Comparison of ENCODE assay signal across 14 cellular contexts in genomic region chr1:156151093-156151688, GRCh38. TPM values are rescaled to one million over a fixed set of nuclear protein-coding genes. Genes with fewer than 3 reads are reported as not detected.
DNase-seq lines count a peak whose midpoint lies in the region; ATAC-seq and TF ChIP-seq lines count a peak whose summit lies in the region.
"Had no signal": no experiment of that assay in that cellular context is flagged by ENCODE, and none has a peak within 500 bp of the region (broad histone marks: within the 10 kb centered on the region; RNA-seq: fewer than 3 reads in every experiment).

No MANE protein-coding gene starts in this region.

- no peak for DNase-seq in activated CD8-positive, alpha-beta T cell treated with anti-CD3 and anti-CD28 coated beads for 36 hours
- DNase-seq in activated CD8-positive, alpha-beta T cell treated with anti-CD3 and anti-CD28 coated beads, Interleukin-2, amount 10 ng/mL, durations not matched to agents 7 days and 5 days: no peak
- DNase-seq in fibroblast of peridontal ligament (ENCODE audit: extremely low read depth): peak; percentile 58
- DNase-seq in transverse colon: peak; percentile 43
- DNase-seq: 8988T, activated T-cell treated with anti-CD3 and anti-CD28 coated beads for 4 hours, NCI-H1694 treated with DMSO at 0.1 percent for 48 hours, SW 1271, testis had no signal

- ATAC-seq in activated CD8-positive, alpha-beta T cell treated with anti-CD3 and anti-CD28 coated beads for 36 hours: no peak
- no peak for ATAC-seq in activated CD8-positive, alpha-beta T cell treated with anti-CD3 and anti-CD28 coated beads, Interleukin-2, amount 10 ng/mL, durations not matched to agents 7 days and 5 days
- ATAC-seq in GM18909 (IDR thresholded peaks at IDR 0.05; ENCODE audit: poor library complexity, unreplicated experiment): no peak
- ATAC-seq in HG03135 (IDR thresholded peaks at IDR 0.05; ENCODE audit: unreplicated experiment): no peak
- no peak for ATAC-seq in GM21529 (IDR thresholded peaks at IDR 0.05; ENCODE audit: unreplicated experiment)

- CTCF ChIA-PET in activated CD8-positive, alpha-beta T cell treated with anti-CD3 and anti-CD28 coated beads for 36 hours (lab: Charles Lee): interaction anchor here (1.4 to 13.2 kb wide), 6 partner anchors 9 to 168 kb away, joined by 4 to 269 read pairs (median 9); no protein-coding TSS in a partner anchor
- CTCF ChIA-PET in activated CD8-positive, alpha-beta T cell treated with anti-CD3 and anti-CD28 coated beads, Interleukin-2, amount 10 ng/mL, durations not matched to agents 7 days and 5 days (lab: Charles Lee): interaction anchor here (0.6 to 3.4 kb wide), 6 partner anchors 9 to 353 kb away, joined by 3 to 51 read pairs (median 4); partner anchors contain the start of gene PMF1

- intact Hi-C loops in activated CD8-positive, alpha-beta T cell treated with anti-CD3 and anti-CD28 coated beads for 36 hours (cut with micrococcal nuclease): no loop called here
- intact Hi-C loops in transverse colon (cut with DNase I; ENCODE audit: low total_unique reads): no loop called here

- no peaks in the 10 kb centered on the region for H4K20me1 ChIP-seq in OCI-LY3 (ENCODE audit: insufficient read depth, low read length)

- in situ Hi-C loops in transverse colon (cut with MboI; ENCODE audit: low pct_ligation_motif_present in 1 of 4, low pct_unique_long_range_greater_than_20kb in 1 of 4, low sequenced_read_pairs in 3 of 4): no loop called here

- POLR2A ChIA-PET in activated CD8-positive, alpha-beta T cell treated with anti-CD3 and anti-CD28 coated beads for 36 hours (lab: Charles Lee): interaction anchor here (0.9 to 7.4 kb wide), 9 partner anchors 10 to 133 kb away, joined by 3 to 60 read pairs (median 4); partner anchors contain the start of genes PMF1, SLC25A44 and TMEM79
- POLR2A ChIA-PET in activated CD8-positive, alpha-beta T cell treated with anti-CD3 and anti-CD28 coated beads, Interleukin-2, amount 10 ng/mL, durations not matched to agents 7 days and 5 days (lab: Charles Lee): interaction anchor here (0.8 to 5.0 kb wide), 4 partner anchors 42 to 72 kb away, joined by 3 to 37 read pairs (median 5); partner anchors contain the start of gene PMF1

- no peak overlapping the region for H2AFZ ChIP-seq in OCI-LY3 (ENCODE audit: low read depth, low read length)
- H2AFZ ChIP-seq: hepatocyte had no signal

- H3K36me3 ChIP-seq in OCI-LY3 (replicated peaks; ENCODE audit: low read depth, low read length): no peaks in the 10 kb centered on the region
- H3K36me3 ChIP-seq in transverse colon: no peaks in the 10 kb centered on the region

- H3K27ac ChIP-seq in OCI-LY3 (ENCODE audit: low read length): peak overlapping the region; percentile 72
- peak overlapping the region in 2 of 4 donors; percentile 28 to 39 for H3K27ac ChIP-seq in transverse colon
- H3K27ac ChIP-seq: hepatocyte, testis had no signal

- H3K4me3 Mint-ChIP-seq in activated CD8-positive, alpha-beta T cell treated with anti-CD3 and anti-CD28 coated beads for 36 hours: no peak overlapping the region
- no peak overlapping the region for H3K4me3 Mint-ChIP-seq in activated CD8-positive, alpha-beta T cell treated with anti-CD3 and anti-CD28 coated beads, Interleukin-2, amount 10 ng/mL, durations not matched to agents 7 days and 5 days

- no peaks in the 10 kb centered on the region for H3K27me3 Mint-ChIP-seq in activated CD8-positive, alpha-beta T cell treated with anti-CD3 and anti-CD28 coated beads for 36 hours
- no peaks in the 10 kb centered on the region for H3K27me3 Mint-ChIP-seq in activated CD8-positive, alpha-beta T cell treated with anti-CD3 and anti-CD28 coated beads, Interleukin-2, amount 10 ng/mL, durations not matched to agents 7 days and 5 days (ENCODE audit: low read depth)

- no peaks in the 10 kb centered on the region for H3K36me3 Mint-ChIP-seq in activated CD8-positive, alpha-beta T cell treated with anti-CD3 and anti-CD28 coated beads for 36 hours (ENCODE audit: low read depth)
- H3K36me3 Mint-ChIP-seq in activated CD8-positive, alpha-beta T cell treated with anti-CD3 and anti-CD28 coated beads, Interleukin-2, amount 10 ng/mL, durations not matched to agents 7 days and 5 days (ENCODE audit: low read depth): no peaks in the 10 kb centered on the region

- 62% methylated on average over 6 of the region's 6 CpGs; no CpG with 5 or more reads in 1 of the 2 donors for WGBS in transverse colon (ENCODE audit: low coverage in 1 of 2), 2 donors

- no peaks in the 10 kb centered on the region for H3K79me2 ChIP-seq in OCI-LY3 (ENCODE audit: low read length)
- H3K79me2 ChIP-seq: hepatocyte had no signal

- H3K4me3 ChIP-seq in OCI-LY3 (ENCODE audit: low read length) (peak overlapping the region; percentile 68), transverse colon (no peak overlapping the region)
- H3K4me3 ChIP-seq: hepatocyte, testis had no signal

- peak overlapping the region; percentile 30; the same call in 1 of the 2 replicates for H3K9ac ChIP-seq in OCI-LY3 (ENCODE audit: low read length)

- H3K4me1 Mint-ChIP-seq in activated CD8-positive, alpha-beta T cell treated with anti-CD3 and anti-CD28 coated beads for 36 hours (ENCODE audit: low read depth): peaks cover 86% of the 10 kb centered on the region
- H3K4me1 Mint-ChIP-seq in activated CD8-positive, alpha-beta T cell treated with anti-CD3 and anti-CD28 coated beads, Interleukin-2, amount 10 ng/mL, durations not matched to agents 7 days and 5 days (ENCODE audit: low read depth): peaks cover 83% of the 10 kb centered on the region

- no peak for TF ChIP-seq EP300 in transverse colon (IDR thresholded peaks at IDR 0.05; ENCODE audit: low read depth)

- H3K27ac Mint-ChIP-seq in activated CD8-positive, alpha-beta T cell treated with anti-CD3 and anti-CD28 coated beads for 36 hours: peak overlapping the region; percentile 21
- H3K27ac Mint-ChIP-seq in activated CD8-positive, alpha-beta T cell treated with anti-CD3 and anti-CD28 coated beads, Interleukin-2, amount 10 ng/mL, durations not matched to agents 7 days and 5 days: no peak overlapping the region

- H3K4me2 ChIP-seq in OCI-LY3 (ENCODE audit: low read length): peak overlapping the region; percentile 78
- H3K4me2 ChIP-seq: hepatocyte had no signal

- H3K4me1 ChIP-seq in OCI-LY3 (ENCODE audit: low read length) (peaks cover 100% of the 10 kb centered on the region), transverse colon (peaks cover 9 to 16% (median 14%) of the 10 kb centered on the region in 4 donors)

- H3K27me3 ChIP-seq in OCI-LY3 (ENCODE audit: low read depth, low read length): no peaks in the 10 kb centered on the region
- no peaks in the 10 kb centered on the region for H3K27me3 ChIP-seq in transverse colon
- H3K27me3 ChIP-seq: hepatocyte, testis had no signal

- H3K9me3 Mint-ChIP-seq in activated CD8-positive, alpha-beta T cell treated with anti-CD3 and anti-CD28 coated beads for 36 hours: no peaks in the 10 kb centered on the region
- H3K9me3 Mint-ChIP-seq in activated CD8-positive, alpha-beta T cell treated with anti-CD3 and anti-CD28 coated beads, Interleukin-2, amount 10 ng/mL, durations not matched to agents 7 days and 5 days (ENCODE audit: insufficient read depth): no peaks in the 10 kb centered on the region

- TF ChIP-seq CTCF in activated CD8-positive, alpha-beta T cell treated with anti-CD3 and anti-CD28 coated beads for 36 hours (IDR thresholded peaks at IDR 0.05): no peak
- TF ChIP-seq CTCF in OCI-LY3 (IDR thresholded peaks at IDR 0.05; ENCODE audit: low read depth, low read length) (no peak), transverse colon (IDR thresholded peaks at IDR 0.05) (no peak)

- TF ChIP-seq POLR2A in transverse colon (IDR thresholded peaks at IDR 0.05): no peak

- H3K9me3 ChIP-seq in OCI-LY3 (ENCODE audit: insufficient read depth, low read length) (no peaks in the 10 kb centered on the region), transverse colon (no peaks in the 10 kb centered on the region)
- H3K9me3 ChIP-seq: testis had no signal

RNA-seq across cellular contexts. Expression of gene SEMA4A, which starts 2.2 kb away (rescaled TPM):
- total RNA-seq in activated CD8-positive, alpha-beta T cell treated with anti-CD3 and anti-CD28 coated beads for 36 hours: 10 to 100 TPM; 23.8 to 24.7 TPM
- total RNA-seq in activated CD8-positive, alpha-beta T cell treated with anti-CD3 and anti-CD28 coated beads, Interleukin-2, amount 10 ng/mL, durations not matched to agents 7 days and 5 days: 10 to 100 TPM; 16.8 to 17.8 TPM
- total RNA-seq in transverse colon: 1 to 10 TPM in 3 of 4 donors, not detected in 1; 2.6 to 6.0 (median 4.8) TPM

RNA-seq across cellular contexts. Expression of gene LMNA, which starts 36.7 kb away (rescaled TPM):
- 10 to 100 TPM; 51.8 to 56.6 TPM for total RNA-seq in activated CD8-positive, alpha-beta T cell treated with anti-CD3 and anti-CD28 coated beads for 36 hours
- total RNA-seq in activated CD8-positive, alpha-beta T cell treated with anti-CD3 and anti-CD28 coated beads, Interleukin-2, amount 10 ng/mL, durations not matched to agents 7 days and 5 days: 10 to 100 TPM in 1 of 2 experiments, 1 to 10 TPM in 1; 8.5 to 10.3 TPM
- total RNA-seq in transverse colon: 100 to 1,000 TPM; 300 to 999 (median 324) TPM

RNA-seq across cellular contexts. Expression of gene SLC25A44, which starts 42.7 kb away (rescaled TPM):
- total RNA-seq in activated CD8-positive, alpha-beta T cell treated with anti-CD3 and anti-CD28 coated beads for 36 hours: 10 to 100 TPM; 41.9 to 43.0 TPM
- 10 to 100 TPM; 31.8 to 33.8 TPM for total RNA-seq in activated CD8-positive, alpha-beta T cell treated with anti-CD3 and anti-CD28 coated beads, Interleukin-2, amount 10 ng/mL, durations not matched to agents 7 days and 5 days
- 10 to 100 TPM in 3 of 4 donors, 1 to 10 TPM in 1; 9.6 to 19.9 (median 18.9) TPM for total RNA-seq in transverse colon

Comparison
In these comparisons a context has a peak if more than half of its experiments do, and no peak if none do; other contexts are left out.
1. DNase-seq: peak in fibroblast of peridontal ligament (single experiment) and transverse colon (single experiment); none in activated CD8-positive, alpha-beta T cell treated with anti-CD3 and anti-CD28 coated beads for 36 hours (single experiment) and activated CD8-positive, alpha-beta T cell treated with anti-CD3 and anti-CD28 coated beads, Interleukin-2, amount 10 ng/mL, durations not matched to agents 7 days and 5 days (single experiment).
2. RNA of gene LMNA, which starts 36.7 kb away (total RNA-seq): 300 to 999 TPM in transverse colon; 51.8 to 56.6 TPM in activated CD8-positive, alpha-beta T cell treated with anti-CD3 and anti-CD28 coated beads for 36 hours and 8.5 to 10.3 TPM in activated CD8-positive, alpha-beta T cell treated with anti-CD3 and anti-CD28 coated beads, Interleukin-2, amount 10 ng/mL, durations not matched to agents 7 days and 5 days; every median in the first group is over 4 times any median in the second.